In genomic region chr2:175233135-175233719, GRCh38 we compare ENCODE assay signal across 13 cellular contexts. TPM values are rescaled to one million over a fixed set of nuclear protein-coding genes. Genes with fewer than 3 reads are reported as not detected.
DNase-seq lines count a peak whose midpoint lies in the region.
"Had no signal": no experiment of that assay in that cellular context is flagged by ENCODE, and none has a peak within 500 bp of the region (broad histone marks: within the 10 kb centered on the region; RNA-seq: fewer than 3 reads in every experiment).

No MANE protein-coding gene starts in this region.

- H3K9me3 Mint-ChIP-seq in activated CD4-positive, alpha-beta T cell treated with anti-CD3 and anti-CD28 coated beads, Interleukin-2, amount 10 ng/mL, durations not matched to agents 7 days and 5 days, result no peaks in the 10 kb centered on the region
- H3K9me3 Mint-ChIP-seq: type B pancreatic cell had no signal

- H3K27ac Mint-ChIP-seq in activated CD4-positive, alpha-beta T cell treated with anti-CD3 and anti-CD28 coated beads, Interleukin-2, amount 10 ng/mL, durations not matched to agents 7 days and 5 days, result no peak overlapping the region
- H3K27ac Mint-ChIP-seq: nephron, type B pancreatic cell had no signal

- no peaks in the 10 kb centered on the region for H3K36me3 Mint-ChIP-seq in activated CD4-positive, alpha-beta T cell treated with anti-CD3 and anti-CD28 coated beads, Interleukin-2, amount 10 ng/mL, durations not matched to agents 7 days and 5 days (ENCODE audit: low read depth)
- H3K36me3 Mint-ChIP-seq: type B pancreatic cell had no signal

- peaks cover 9% of the 10 kb centered on the region for H3K27me3 Mint-ChIP-seq in activated CD4-positive, alpha-beta T cell treated with anti-CD3 and anti-CD28 coated beads, Interleukin-2, amount 10 ng/mL, durations not matched to agents 7 days and 5 days

- no peaks in the 10 kb centered on the region for H3K4me1 Mint-ChIP-seq in activated CD4-positive, alpha-beta T cell treated with anti-CD3 and anti-CD28 coated beads, Interleukin-2, amount 10 ng/mL, durations not matched to agents 7 days and 5 days

- POLR2A ChIA-PET in activated CD4-positive, alpha-beta T cell treated with anti-CD3 and anti-CD28 coated beads, Interleukin-2, amount 10 ng/mL, durations not matched to agents 7 days and 5 days (lab: Charles Lee), result no interaction called here

- peak; percentile 80 for DNase-seq in A172 (ENCODE audit: low spot score)
- DNase-seq in GM04504 (ENCODE audit: low read depth), result peak; percentile 28
- peak; percentile 57 for DNase-seq in RPMI7951 (ENCODE audit: low read depth)
- peak; percentile 49 for DNase-seq in fibroblast of gingiva (ENCODE audit: low read depth)
- no peak for DNase-seq in AG08396 (ENCODE audit: low spot score)
- no peak for DNase-seq in occipital lobe (lab: John Stamatoyannopoulos, UW)
- DNase-seq in activated CD4-positive, alpha-beta T cell treated with anti-CD3 and anti-CD28 coated beads, Interleukin-2, amount 10 ng/mL, durations not matched to agents 7 days and 5 days, result no peak
- no peak for DNase-seq in NCI-H187 treated with DMSO at 0.1 percent for 48 hours (lab: John Stamatoyannopoulos, UW)
- DNase-seq: BE2C, esophagus squamous epithelium, GOT3 had no signal

- no peak overlapping the region for H3K4me3 Mint-ChIP-seq in activated CD4-positive, alpha-beta T cell treated with anti-CD3 and anti-CD28 coated beads, Interleukin-2, amount 10 ng/mL, durations not matched to agents 7 days and 5 days
- H3K4me3 Mint-ChIP-seq: nephron, type B pancreatic cell had no signal

- CTCF ChIA-PET in activated CD4-positive, alpha-beta T cell treated with anti-CD3 and anti-CD28 coated beads, Interleukin-2, amount 10 ng/mL, durations not matched to agents 7 days and 5 days (lab: Charles Lee), result no interaction called here

RNA-seq across cellular contexts. Expression of gene ATP5MC3, which starts 51.7 kb away (rescaled TPM):
- total RNA-seq in A172 (2014; rRNA removed; shearing (Covaris generic)), result 368 and 390 TPM in 2 replicates
- total RNA-seq in RPMI7951 (2014; rRNA removed; shearing (Covaris generic)), result 320 and 403 TPM in 2 replicates
- total RNA-seq in occipital lobe, result 55.1 TPM
- 100 to 1,000 TPM; 191 to 213 TPM for total RNA-seq in activated CD4-positive, alpha-beta T cell treated with anti-CD3 and anti-CD28 coated beads, Interleukin-2, amount 10 ng/mL, durations not matched to agents 7 days and 5 days

Comparison
In these comparisons a context has a peak if more than half of its experiments do, and no peak if none do; other contexts are left out.
1. DNase-seq: peak in A172 (single experiment), GM04504 (single experiment), RPMI7951 (single experiment) and fibroblast of gingiva (single experiment); none in AG08396 (single experiment), occipital lobe (single experiment), activated CD4-positive, alpha-beta T cell treated with anti-CD3 and anti-CD28 coated beads, Interleukin-2, amount 10 ng/mL, durations not matched to agents 7 days and 5 days (single experiment) and NCI-H187 treated with DMSO at 0.1 percent for 48 hours (single experiment).